ENCODE assay signal across 18 cellular contexts in the genomic region with DNA sequence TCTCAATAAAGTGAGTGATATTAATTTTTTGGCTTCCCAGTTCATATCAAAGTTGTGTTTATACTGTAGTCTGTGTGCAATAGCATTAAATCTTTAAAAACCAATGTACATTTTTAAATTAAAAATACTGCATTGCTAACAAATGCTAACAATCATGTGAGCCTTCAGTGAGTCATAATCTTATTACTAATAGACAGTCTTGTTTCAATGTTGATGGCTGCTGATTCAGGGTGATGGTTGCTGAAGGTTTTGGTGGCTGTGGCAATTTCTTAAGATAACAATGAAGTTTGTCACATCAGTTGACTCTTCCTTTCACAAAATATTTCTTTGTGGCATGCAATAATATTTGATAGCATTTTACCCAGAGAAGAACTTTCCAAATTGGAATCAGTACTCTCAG.
DNase-seq lines count a peak whose midpoint lies in the region; FAIRE-seq and TF ChIP-seq lines count a peak whose summit lies in the region.
"Had no signal": no experiment of that assay in that cellular context is flagged by ENCODE, and none has a peak within 500 bp of the region (broad histone marks: within the 10 kb centered on the region; RNA-seq: fewer than 3 reads in every experiment).

No MANE protein-coding gene starts in this region.

- no peaks in the 10 kb centered on the region for H4K20me1 ChIP-seq in endothelial cell of umbilical vein (replicated peaks; ENCODE audit: control insufficient read depth, extremely low read depth, insufficient read depth, low read length)

- CTCF ChIA-PET in endothelial cell of umbilical vein (lab: Charles Lee): interaction anchor here (1.4 kb wide), 1 partner anchor 17 kb away, joined by 3 read pairs; no protein-coding TSS in a partner anchor
- CTCF ChIA-PET in activated naive CD4-positive, alpha-beta T cell treated with anti-CD3 and anti-CD28 coated beads, Interleukin-2, amount 10 ng/mL, durations not matched to agents 7 days and 5 days (lab: Charles Lee): no interaction called here

- H3K4me1 Mint-ChIP-seq in activated naive CD4-positive, alpha-beta T cell treated with anti-CD3 and anti-CD28 coated beads, Interleukin-2, amount 10 ng/mL, durations not matched to agents 7 days and 5 days: no peaks in the 10 kb centered on the region
- H3K4me1 Mint-ChIP-seq: neural crest cell had no signal

- intact Hi-C loops in endothelial cell of umbilical vein (cut with micrococcal nuclease): loop anchor here (10.0 kb wide), 1 partner anchor 173 kb away; no protein-coding TSS in a partner anchor
- intact Hi-C loops in transverse colon (cut with DNase I; ENCODE audit: low total_unique reads): no loop called here

- no peak overlapping the region for H3K4me2 ChIP-seq in endothelial cell of umbilical vein (ENCODE audit: insufficient read depth, low read length)

- no peak overlapping the region for H3K27ac Mint-ChIP-seq in activated naive CD4-positive, alpha-beta T cell treated with anti-CD3 and anti-CD28 coated beads, Interleukin-2, amount 10 ng/mL, durations not matched to agents 7 days and 5 days
- H3K27ac Mint-ChIP-seq: mesothelial cell of epicardium had no signal

- no peak overlapping the region for H2AFZ ChIP-seq in endothelial cell of umbilical vein (ENCODE audit: low read depth, low read length)

- no TSS peak for BruUV-seq in endothelial cell of umbilical vein (replicated peaks; lab: Mats Ljungman, UMichigan)

- H3K27ac ChIP-seq in endothelial cell of umbilical vein (ENCODE audit: insufficient read depth, low read depth, low read length) (no peak overlapping the region), transverse colon (no peak overlapping the region)

- peaks cover 0 to 6% of the 10 kb centered on the region in 2 experiments for H3K36me3 ChIP-seq in endothelial cell of umbilical vein (ENCODE audit: control insufficient read depth in 2 of 2, extremely low read depth in 1 of 2, insufficient read depth in 2 of 2, low read length in 2 of 2)
- H3K36me3 ChIP-seq in HAP-1 (replicated peaks): peaks cover 5% of the 10 kb centered on the region; the same call in 1 of the 2 replicates
- no peaks in the 10 kb centered on the region for H3K36me3 ChIP-seq in transverse colon

- dilution Hi-C loops in endothelial cell of umbilical vein (cut with MboI; ENCODE audit: extremely low pct_ligation_motif_present, low sequenced_read_pairs): no loop called here

- in situ Hi-C loops in Caki2 (cut with HindIII; ENCODE audit: low pct_unique_long_range_greater_than_20kb, low sequenced_read_pairs): no loop called here
- in situ Hi-C loops in HAP-1 (cut with MboI; ENCODE audit: low sequenced_read_pairs): no loop called here
- in situ Hi-C loops in transverse colon (cut with MboI; ENCODE audit: low pct_ligation_motif_present in 1 of 4, low pct_unique_long_range_greater_than_20kb in 1 of 4, low sequenced_read_pairs in 3 of 4): no loop called here

- H3K4me3 Mint-ChIP-seq in activated naive CD4-positive, alpha-beta T cell treated with anti-CD3 and anti-CD28 coated beads, Interleukin-2, amount 10 ng/mL, durations not matched to agents 7 days and 5 days: no peak overlapping the region
- H3K4me3 Mint-ChIP-seq: mesothelial cell of epicardium, neural crest cell had no signal

- H3K9me3 ChIP-seq in endothelial cell of umbilical vein (replicated peaks; ENCODE audit: control insufficient read depth, insufficient read depth, low read length) (no peaks in the 10 kb centered on the region), HAP-1 (no peaks in the 10 kb centered on the region), transverse colon (no peaks in the 10 kb centered on the region)

- no peak for TF ChIP-seq EP300 in transverse colon (IDR thresholded peaks at IDR 0.05; ENCODE audit: low read depth)

- no peak for FAIRE-seq in endothelial cell of umbilical vein (lab: Jason Lieb, UNC)

- H3K4me1 ChIP-seq in endothelial cell of umbilical vein (ENCODE audit: control insufficient read depth, extremely low read depth, insufficient read depth, low read length): peaks cover 2% of the 10 kb centered on the region
- no peaks in the 10 kb centered on the region for H3K4me1 ChIP-seq in HAP-1
- H3K4me1 ChIP-seq in transverse colon: no peaks in the 10 kb centered on the region

- POLR2A ChIA-PET in endothelial cell of umbilical vein (lab: Charles Lee): no interaction called here

- no peaks in the 10 kb centered on the region for H3K9me3 Mint-ChIP-seq in activated naive CD4-positive, alpha-beta T cell treated with anti-CD3 and anti-CD28 coated beads, Interleukin-2, amount 10 ng/mL, durations not matched to agents 7 days and 5 days
- H3K9me3 Mint-ChIP-seq: mesothelial cell of epicardium, neural crest cell had no signal

- no peaks in the 10 kb centered on the region for H3K27me3 Mint-ChIP-seq in activated naive CD4-positive, alpha-beta T cell treated with anti-CD3 and anti-CD28 coated beads, Interleukin-2, amount 10 ng/mL, durations not matched to agents 7 days and 5 days

- no peaks in the 10 kb centered on the region for H3K9me1 ChIP-seq in endothelial cell of umbilical vein (replicated peaks; ENCODE audit: control insufficient read depth, extremely low read depth, insufficient read depth, low read length)

- DNase-seq in Caki2 (ENCODE audit: low read depth) (peak; percentile 5), M059J (ENCODE audit: low read depth) (peak; percentile 44), endothelial cell of umbilical vein (ENCODE audit: low read depth, low spot score) (no peak), kidney tubule cell (ENCODE audit: low spot score) (peak; percentile 58), HAP-1 (ENCODE audit: low spot score in 2 of 2) (no peak), AML-193 (lab: John Stamatoyannopoulos, UW) (no peak), transverse colon (no peak)
- DNase-seq in activated naive CD4-positive, alpha-beta T cell treated with anti-CD3 and anti-CD28 coated beads, Interleukin-2, amount 10 ng/mL, durations not matched to agents 7 days and 5 days: no peak
- DNase-seq: amygdala; glutamatergic neuron; islet precursor cell; NCI-H2081 treated with DMSO at 0.1 percent for 48 hours; NCI-H524; SIG-M5; stimulated activated CD4-positive, alpha-beta T cell treated with anti-CD3 and anti-CD28 coated beads, Interleukin-15, amount 100 ng/mL, for 24 hours; stimulated activated naive CD8-positive, alpha-beta T cell treated with anti-CD3 and anti-CD28 coated beads, Interleukin-15, Interleukin-2, amounts not matched to agents 100 U/mL and 50 U/mL, for 24 hours had no signal

- H3K27me3 ChIP-seq in endothelial cell of umbilical vein (ENCODE audit: control insufficient read depth in 2 of 2, insufficient read depth in 2 of 2, low read length in 2 of 2) (no peaks in the 10 kb centered on the region), HAP-1 (ENCODE audit: low read depth) (no peaks in the 10 kb centered on the region), transverse colon (no peaks in the 10 kb centered on the region)

- TF ChIP-seq POLR2A in endothelial cell of umbilical vein (IDR thresholded peaks at IDR 0.05; ENCODE audit: low read depth, low read length) (no peak), transverse colon (IDR thresholded peaks at IDR 0.05) (no peak)

- H3K79me2 ChIP-seq in endothelial cell of umbilical vein (ENCODE audit: control insufficient read depth, insufficient read depth, low read length): no peaks in the 10 kb centered on the region

- H3K9ac ChIP-seq in endothelial cell of umbilical vein (replicated peaks; ENCODE audit: extremely low read depth, insufficient read depth, low read length): no peak overlapping the region

- peaks cover 2% of the 10 kb centered on the region for H3K36me3 Mint-ChIP-seq in activated naive CD4-positive, alpha-beta T cell treated with anti-CD3 and anti-CD28 coated beads, Interleukin-2, amount 10 ng/mL, durations not matched to agents 7 days and 5 days

- H3K4me3 ChIP-seq in endothelial cell of umbilical vein (replicated peaks in 1 of 3; ENCODE audit: insufficient read depth in 1 of 3, low read depth in 1 of 3, low read length in 3 of 3) (no peak overlapping the region), HAP-1 (no peak overlapping the region), transverse colon (no peak overlapping the region)

- TF ChIP-seq CTCF in endothelial cell of umbilical vein (IDR thresholded peaks at IDR 0.05; ENCODE audit: extremely low read depth in 1 of 2, insufficient read depth in 1 of 2, low read depth in 1 of 2, low read length in 2 of 2): no peak
- no peak for TF ChIP-seq CTCF in transverse colon (IDR thresholded peaks at IDR 0.05)

TF ChIP-seq in endothelial cell of umbilical vein, 7 proteins besides CTCF, POLR2A, EP300 and RAD21:
- TF ChIP-seq EZH2 (IDR thresholded peaks at IDR 0.05; ENCODE audit: borderline replicate concordance, low read depth, low read length, severe bottlenecking): no peak
- peak; percentile 26 for TF ChIP-seq JUN (IDR thresholded peaks at IDR 0.05; ENCODE audit: borderline replicate concordance, insufficient read depth, insufficient read length, low read depth)
- TF ChIP-seq FOS (IDR thresholded peaks at IDR 0.05; ENCODE audit: borderline replicate concordance, insufficient read depth, low read length): peak; percentile 57
- no peak for TF ChIP-seq POLR2AphosphoS5 (IDR thresholded peaks at IDR 0.05; ENCODE audit: insufficient read depth, low read depth, low read length)
- no peak for TF ChIP-seq GATA2 (IDR thresholded peaks at IDR 0.05; ENCODE audit: insufficient read depth, insufficient read length, low read depth, low read length)
- TF ChIP-seq, protein P1, sequence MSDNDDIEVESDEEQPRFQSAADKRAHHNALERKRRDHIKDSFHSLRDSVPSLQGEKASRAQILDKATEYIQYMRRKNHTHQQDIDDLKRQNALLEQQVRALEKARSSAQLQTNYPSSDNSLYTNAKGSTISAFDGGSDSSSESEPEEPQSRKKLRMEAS (IDR thresholded peaks at IDR 0.05; ENCODE audit: insufficient read depth, insufficient read length): no peak
- TF ChIP-seq MYC (IDR thresholded peaks at IDR 0.05; ENCODE audit: low read depth, low read length): no peak

Comparison
In these comparisons a context has a peak if more than half of its experiments do, and no peak if none do; other contexts are left out.
1. DNase-seq: peak in Caki2 (single experiment), M059J (single experiment) and kidney tubule cell (single experiment); none in endothelial cell of umbilical vein (single experiment), HAP-1 (0 of 2), activated naive CD4-positive, alpha-beta T cell treated with anti-CD3 and anti-CD28 coated beads, Interleukin-2, amount 10 ng/mL, durations not matched to agents 7 days and 5 days (single experiment), AML-193 (0 of 2) and transverse colon (single experiment).